30 cellular contexts compared by ENCODE assay signal in the genomic region with DNA sequence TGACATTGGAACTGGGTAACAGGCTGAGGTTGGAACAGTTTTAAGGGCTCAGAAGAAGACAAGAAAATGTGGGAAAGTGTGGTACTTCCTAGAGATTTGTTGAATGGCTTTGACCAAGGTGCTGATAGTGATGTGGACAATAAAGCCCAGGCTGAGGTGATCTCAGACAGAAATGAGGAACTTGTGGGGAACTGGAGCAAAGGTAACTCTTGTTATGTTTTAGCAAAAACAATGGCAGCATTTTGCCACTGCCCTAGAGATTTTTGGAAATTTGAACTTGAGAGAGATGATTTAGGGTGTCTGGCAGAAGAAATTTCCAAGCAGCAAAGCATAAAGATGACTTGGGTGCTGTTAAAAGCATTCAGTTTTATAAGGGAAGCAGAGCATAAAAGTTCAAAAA.
"Had no signal": no experiment of that assay in that cellular context is flagged by ENCODE, and none has a peak within 500 bp of the region (broad histone marks: within the 10 kb centered on the region; RNA-seq: fewer than 3 reads in every experiment).

No MANE protein-coding gene starts in this region.

- FAIRE-seq: bronchial epithelial cell had no signal

- H3K27me3 ChIP-seq: ascending aorta, cardiac muscle cell, colonic mucosa had no signal

- H3K9me3 ChIP-seq: ascending aorta, colonic mucosa had no signal

- H3K4me3 ChIP-seq: ascending aorta, cardiac muscle cell, colonic mucosa had no signal

- DNase-seq: activated CD4-positive, alpha-beta memory T cell treated with anti-CD3 and anti-CD28 coated beads, Interleukin-2, amount 10 ng/mL, durations not matched to agents 7 days and 5 days; activated CD4-positive, alpha-beta T cell treated with anti-CD3 and anti-CD28 coated beads for 1 hour; activated CD4-positive, alpha-beta T cell treated with anti-CD3 and anti-CD28 coated beads for 36 hours; activated CD4-positive, alpha-beta T cell treated with anti-CD3 and anti-CD28 coated beads for 48 hours; activated CD4-positive, alpha-beta T cell treated with anti-CD3 and anti-CD28 coated beads, Interleukin-2, amount 10 ng/mL, durations not matched to agents 7 days and 5 days; activated CD4-positive, alpha-beta T cell treated with anti-CD3 and anti-CD28 coated beads, Interleukin-2, amount 50 U/mL, for 48 hours; activated CD4-positive, CD25-positive, alpha-beta regulatory T cell; activated CD8-positive, alpha-beta memory T cell treated with anti-CD3 and anti-CD28 coated beads for 24 hours; activated CD8-positive, alpha-beta memory T cell treated with anti-CD3 and anti-CD28 coated beads, Interleukin-2, amount 10 ng/mL, durations not matched to agents 7 days and 5 days; activated CD8-positive, alpha-beta memory T cell treated with anti-CD3 and anti-CD28 coated beads, Interleukin-2, amount 50 U/mL, for 48 hours; activated CD8-positive, alpha-beta T cell treated with anti-CD3 and anti-CD28 coated beads, Interleukin-2, amount 10 ng/mL, durations not matched to agents 7 days and 5 days; activated effector memory CD4-positive, alpha-beta T cell treated with Interleukin-2 at 50 U/mL for 16 hours; activated gamma-delta T cell; activated naive CD4-positive, alpha-beta T cell treated with anti-CD3 and anti-CD28 coated beads, Interleukin-2, amount 10 ng/mL, durations not matched to agents 7 days and 5 days; activated naive CD4-positive, alpha-beta T cell treated with Interleukin-2 at 50 U/mL for 16 hours; activated naive CD8-positive, alpha-beta T cell treated with anti-CD3 and anti-CD28 coated beads, Interleukin-2, amount 10 ng/mL, durations not matched to agents 7 days and 5 days; activated naive CD8-positive, alpha-beta T cell treated with anti-CD3 and anti-CD28 coated beads, Interleukin-2, amount 50 U/mL, for 24 hours; activated T-cell treated with anti-CD3 and anti-CD28 coated beads, Interleukin-2, amount 50 U/mL, for 24 hours; activated T-cell treated with anti-CD3 and anti-CD28 coated beads, Interleukin-2, amount 50 U/mL, for 48 hours; amygdala; anterior cingulate cortex; caudate nucleus; cerebellar nuclear complex; colonic mucosa; T-helper 2 cell; T-helper 9 cell; WERI-Rb-1 had no signal

- H3K4me1 ChIP-seq: ascending aorta, colonic mucosa had no signal

- H3K27ac ChIP-seq: ascending aorta, cardiac muscle cell, colonic mucosa, WERI-Rb-1 had no signal

- H3K36me3 ChIP-seq: ascending aorta, cardiac muscle cell, colonic mucosa, WERI-Rb-1 had no signal
